1 cellular context compared by ENCODE assay signal in genomic region chr5:102853680-102854079, GRCh38.
TF ChIP-seq lines count a peak whose summit lies in the region.

No MANE protein-coding gene starts in this region.

TF ChIP-seq in SK-N-SH, 30 proteins besides CTCF, POLR2A, EP300 and RAD21 (continued from another document):
- TF ChIP-seq POLR2AphosphoS5 (IDR thresholded peaks at IDR 0.05; ENCODE audit: low read depth, low read length): peak; percentile 51; the same call in 1 of the 2 replicates
- 0 out of 2 replicates have a peak, but pooled peaks have one; percentile 44 for TF ChIP-seq FOXM1 (IDR thresholded peaks at IDR 0.05; ENCODE audit: low read depth)
- no peak for TF ChIP-seq YY1 (IDR thresholded peaks at IDR 0.05; ENCODE audit: low read depth)
- no peak for TF ChIP-seq ELF1 (IDR thresholded peaks at IDR 0.05)
- TF ChIP-seq RXRA (IDR thresholded peaks at IDR 0.05; ENCODE audit: borderline replicate concordance, low read depth): peak; percentile 50; the same call in 1 of the 2 replicates
- no peak for TF ChIP-seq GABPA (IDR thresholded peaks at IDR 0.05; ENCODE audit: low read depth)
- TF ChIP-seq REST (IDR thresholded peaks at IDR 0.05; ENCODE audit: low read depth, low read length): no peak
- peak; percentile 16; the same call in 1 of the 2 replicates for TF ChIP-seq MAX (IDR thresholded peaks at IDR 0.05; ENCODE audit: low read depth)
- no peak for TF ChIP-seq IRF3 (IDR thresholded peaks at IDR 0.05; ENCODE audit: low read depth, low read length)
- TF ChIP-seq JUND (IDR thresholded peaks at IDR 0.05): peak; percentile 72
- no peak for TF ChIP-seq EZH2phosphoT487 (IDR thresholded peaks at IDR 0.05; ENCODE audit: borderline replicate concordance, low read depth)
- peak; percentile 70; the same call in 1 of the 2 replicates for TF ChIP-seq FOSL2 (IDR thresholded peaks at IDR 0.05; ENCODE audit: borderline replicate concordance, low read depth)
- no peak for TF ChIP-seq GATA2 (CRISPR knock-in tag; IDR thresholded peaks at IDR 0.05)
- no peak for TF ChIP-seq SMC3 (IDR thresholded peaks at IDR 0.05; ENCODE audit: low read depth, low read length)
- TF ChIP-seq TCF12 (IDR thresholded peaks at IDR 0.05): peak; percentile 96
- no peak for TF ChIP-seq TAF1 (IDR thresholded peaks at IDR 0.05; ENCODE audit: borderline replicate concordance, low read depth, low read length)
- TF ChIP-seq RFX5 (IDR thresholded peaks at IDR 0.05; ENCODE audit: low read length): no peak
- TF ChIP-seq USF2 (IDR thresholded peaks at IDR 0.05; ENCODE audit: borderline replicate concordance, low read depth, low read length): no peak
- no peak for TF ChIP-seq NRF1 (IDR thresholded peaks at IDR 0.05; ENCODE audit: low read depth, low read length)
- TF ChIP-seq MXI1 (IDR thresholded peaks at IDR 0.05; ENCODE audit: low read depth, low read length): no peak
- TF ChIP-seq NFIC (IDR thresholded peaks at IDR 0.05; ENCODE audit: borderline replicate concordance): peak; percentile 76; the same call in 1 of the 2 replicates
- TF ChIP-seq CHD2 (IDR thresholded peaks at IDR 0.05; ENCODE audit: low read length, partially characterized antibody): no peak
- TF ChIP-seq TEAD4 (IDR thresholded peaks at IDR 0.05; ENCODE audit: borderline replicate concordance, insufficient read depth): peak; percentile 71; the same call in 1 of the 2 replicates
- TF ChIP-seq PBX3 (IDR thresholded peaks at IDR 0.05): peak; percentile 86; the same call in 1 of the 2 replicates
- TF ChIP-seq SIN3A (IDR thresholded peaks at IDR 0.05; ENCODE audit: borderline replicate concordance, low read depth, low read length): no peak
- TF ChIP-seq USF1 (IDR thresholded peaks at IDR 0.05; ENCODE audit: borderline replicate concordance, low read depth): no peak
- no peak for TF ChIP-seq FOXJ3 (CRISPR knock-in tag; IDR thresholded peaks at IDR 0.05)
- peak; percentile 6; the same call in 1 of the 2 replicates for TF ChIP-seq MEF2A (IDR thresholded peaks at IDR 0.05; ENCODE audit: borderline replicate concordance, low read depth)
- TF ChIP-seq RCOR1 (IDR thresholded peaks at IDR 0.05; ENCODE audit: low read length): no peak
